ENCODE assay signal across 20 cellular contexts in the genomic region with DNA sequence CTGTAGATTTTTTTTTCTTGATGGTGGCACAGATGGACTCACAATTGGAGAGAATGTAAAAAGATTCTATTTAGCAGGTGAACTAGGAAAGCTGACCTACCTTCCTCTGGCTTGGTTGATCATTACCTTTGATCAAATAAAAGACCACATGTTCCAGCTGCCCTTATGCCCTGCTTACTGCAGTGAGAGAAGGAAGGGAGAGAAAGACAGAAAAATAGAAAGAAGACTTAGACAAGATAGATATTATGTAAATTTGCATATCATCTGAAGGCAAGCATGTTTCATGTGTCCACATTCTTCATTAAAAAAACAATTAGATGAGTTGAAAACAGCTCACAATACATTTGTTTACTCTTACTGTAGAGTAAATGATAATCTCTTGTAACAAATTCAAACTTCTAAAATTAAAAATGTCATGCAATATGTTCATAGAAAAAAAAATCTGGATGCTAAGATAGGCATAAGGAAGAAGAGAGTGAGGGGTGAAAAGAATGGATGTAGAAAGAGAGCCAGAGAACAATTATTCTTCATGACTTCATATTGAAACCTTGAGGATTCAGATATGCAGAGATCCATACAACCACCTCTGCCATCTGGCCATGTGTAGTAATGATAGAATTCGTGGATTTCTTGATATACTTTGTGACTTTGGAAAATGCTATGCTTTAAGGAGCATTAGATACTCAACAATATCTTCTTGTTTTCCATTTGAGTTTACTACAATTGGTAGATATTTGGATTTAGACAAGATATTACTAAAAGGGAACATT.
A peak's percentile ranks its signal among the peaks of the same experiment; 100 is the strongest.
DNase-seq lines count a peak whose midpoint lies in the region; ATAC-seq, FAIRE-seq and TF ChIP-seq lines count a peak whose summit lies in the region.
"Had no signal": no experiment of that assay in that cellular context is flagged by ENCODE, and none has a peak within 500 bp of the region (broad histone marks: within the 10 kb centered on the region; RNA-seq: fewer than 3 reads in every experiment).

No MANE protein-coding gene starts in this region.

- no peak overlapping the region for H3K9ac ChIP-seq in kidney (ENCODE audit: low read length in 2 of 2)
- H3K9ac ChIP-seq: KMS-11 had no signal

- CTCF ChIA-PET in Caco-2 (lab: Charles Lee), result interaction anchor here (0.7 kb wide), 1 partner anchor 68 kb away, joined by 3 read pairs; no protein-coding TSS in a partner anchor

- H3K36me3 ChIP-seq in Caco-2 (ENCODE audit: control insufficient read depth, insufficient read depth, low read length) (no peaks in the 10 kb centered on the region), kidney (ENCODE audit: control insufficient read depth in 1 of 2, insufficient read depth in 2 of 2, low read length in 2 of 2) (no peaks in the 10 kb centered on the region)

- H3K27ac ChIP-seq in kidney (ENCODE audit: low read depth in 2 of 2, low read length in 2 of 2), result no peak overlapping the region
- H3K27ac ChIP-seq: KMS-11 had no signal

- no peaks in the 10 kb centered on the region for H3K9me3 Mint-ChIP-seq in Caco-2 (ENCODE audit: unreplicated experiment)

- peak in 1 of 2 experiments; percentile 29 for DNase-seq in Caco-2
- peak; percentile 23 for DNase-seq in NCI-H69 (lab: John Stamatoyannopoulos, UW)
- DNase-seq in kidney, result no peak
- DNase-seq in mucosa of gallbladder (ENCODE audit: low spot score), result peak; percentile 22
- DNase-seq: COR-L47, GF-D8, NCI-H1417 treated with DMSO at 0.1 percent for 48 hours, NCI-H187 treated with DMSO at 0.1 percent for 48 hours, NCI-H226, NCI-H524 had no signal

- peaks cover 52% of the 10 kb centered on the region for H3K4me1 ChIP-seq in Caco-2
- no peaks in the 10 kb centered on the region for H3K4me1 ChIP-seq in kidney (ENCODE audit: control insufficient read depth in 1 of 2, insufficient read depth in 1 of 2, low read depth in 1 of 2, low read length in 2 of 2)

- H3K36me3 Mint-ChIP-seq in Caco-2 (ENCODE audit: insufficient read depth, unreplicated experiment), result no peaks in the 10 kb centered on the region

- peak overlapping the region; percentile 57 for H3K4me3 Mint-ChIP-seq in Caco-2 (ENCODE audit: unreplicated experiment)
- H3K4me3 Mint-ChIP-seq: B cell had no signal

- H3K27ac Mint-ChIP-seq in Caco-2 (ENCODE audit: unreplicated experiment), result no peak overlapping the region
- H3K27ac Mint-ChIP-seq: B cell had no signal

- H3K9me3 ChIP-seq in Caco-2 (no peaks in the 10 kb centered on the region), kidney (ENCODE audit: control insufficient read depth in 1 of 2, low read length in 2 of 2) (no peaks in the 10 kb centered on the region)

- ATAC-seq in HG02642 (IDR thresholded peaks at IDR 0.05; ENCODE audit: poor library complexity, unreplicated experiment), result no peak
- no peak for ATAC-seq in GM19455 (IDR thresholded peaks at IDR 0.05; ENCODE audit: unreplicated experiment)
- ATAC-seq in HG02763 (IDR thresholded peaks at IDR 0.05; ENCODE audit: unreplicated experiment), result no peak
- no peak for ATAC-seq in GM18870 (IDR thresholded peaks at IDR 0.05; ENCODE audit: unreplicated experiment)
- ATAC-seq: GM12878, Right ventricle myocardium inferior had no signal

- no peak for TF ChIP-seq CTCF in Caco-2 (IDR thresholded peaks at IDR 0.05; ENCODE audit: insufficient read depth in 1 of 2, low read depth in 1 of 2, low read length in 1 of 2, severe bottlenecking in 1 of 2, unreplicated experiment in 1 of 2)
- no peak for TF ChIP-seq CTCF in kidney (IDR thresholded peaks at IDR 0.05; ENCODE audit: borderline replicate concordance, extremely low read depth, insufficient read depth)

- H3K4me1 Mint-ChIP-seq in Caco-2 (ENCODE audit: low read depth, unreplicated experiment), result peaks cover 47% of the 10 kb centered on the region
- H3K4me1 Mint-ChIP-seq: B cell had no signal

- BruUV-seq in Caco-2 (replicated peaks; lab: Mats Ljungman, UMichigan), result no TSS peak

- POLR2A ChIA-PET in Caco-2 (lab: Charles Lee), result no interaction called here

- intact Hi-C loops in Caco-2 (cut with micrococcal nuclease; ENCODE audit: unreplicated experiment), result loop anchor here (5.0 kb wide), 1 partner anchor 644 kb away; no protein-coding TSS in a partner anchor
- intact Hi-C loops in kidney (cut with DNase I), result no loop called here

- FAIRE-seq in kidney (lab: Jason Lieb, UNC), result peak; percentile 50
- FAIRE-seq: GM12878, H1, RCC 7860 had no signal

- no peak overlapping the region for H3K4me3 ChIP-seq in Caco-2 (ENCODE audit: low read depth, low read length)
- no peak overlapping the region for H3K4me3 ChIP-seq in kidney (ENCODE audit: low read length in 2 of 2)
- H3K4me3 ChIP-seq: GM12878 had no signal

- H3K27me3 ChIP-seq in Caco-2 (replicated peaks; ENCODE audit: control insufficient read depth, insufficient read depth, low read length), result no peaks in the 10 kb centered on the region

- H3K27me3 Mint-ChIP-seq in Caco-2 (ENCODE audit: insufficient read depth, unreplicated experiment), result no peaks in the 10 kb centered on the region
